Comparison of ENCODE assay signal across 1 cellular context in genomic region chr4:87317527-87317926, GRCh38.
TF ChIP-seq lines count a peak whose summit lies in the region.

No MANE protein-coding gene starts in this region.

TF ChIP-seq in HepG2, 621 proteins besides CTCF, POLR2A, EP300 and RAD21 (continued from another document and continues in another):
- TF ChIP-seq ZNF687 (CRISPR knock-in tag; IDR thresholded peaks at IDR 0.05) = no peak
- no peak for TF ChIP-seq HDAC2 (CRISPR knock-in tag; IDR thresholded peaks at IDR 0.05)
- TF ChIP-seq ZNF33B (CRISPR knock-in tag; IDR thresholded peaks at IDR 0.05) = no peak
- no peak for TF ChIP-seq ZNF468 (CRISPR knock-in tag; IDR thresholded peaks at IDR 0.05)
- TF ChIP-seq TCF7 (IDR thresholded peaks at IDR 0.05; ENCODE audit: low read depth) = no peak
- TF ChIP-seq ZNF644 (CRISPR knock-in tag; IDR thresholded peaks at IDR 0.05; ENCODE audit: low read depth) = no peak
- TF ChIP-seq LBX2 (CRISPR knock-in tag; IDR thresholded peaks at IDR 0.05; ENCODE audit: borderline replicate concordance) = no peak
- no peak for TF ChIP-seq ZNF709 (CRISPR knock-in tag; IDR thresholded peaks at IDR 0.05)
- no peak for TF ChIP-seq ZNF660 (CRISPR knock-in tag; IDR thresholded peaks at IDR 0.05; ENCODE audit: borderline replicate concordance, low read depth)
- TF ChIP-seq HNF4A (CRISPR knock-in tag; IDR thresholded peaks at IDR 0.05) = peak; percentile 88
- TF ChIP-seq CBX5 (CRISPR knock-in tag; IDR thresholded peaks at IDR 0.05; ENCODE audit: borderline replicate concordance) = no peak
- peak in 1 of 2 experiments; percentile 62; a peak in 1 of 4 replicates for TF ChIP-seq NR2F1 (CRISPR knock-in tag; IDR thresholded peaks at IDR 0.05)
- TF ChIP-seq SALL1 (CRISPR knock-in tag; IDR thresholded peaks at IDR 0.05) = peak; percentile 54; the same call in 1 of the 2 replicates
- no peak for TF ChIP-seq ZNF576 (CRISPR knock-in tag; IDR thresholded peaks at IDR 0.05)
- peak; percentile 65; the same call in 1 of the 2 replicates for TF ChIP-seq HNF4G (IDR thresholded peaks at IDR 0.05; ENCODE audit: borderline replicate concordance, low read depth, low read length)
- TF ChIP-seq HNF4G (CRISPR knock-in tag; IDR thresholded peaks at IDR 0.05; ENCODE audit: borderline replicate concordance, low read depth) = no peak
- no peak for TF ChIP-seq CENPX (CRISPR knock-in tag; IDR thresholded peaks at IDR 0.05)
- TF ChIP-seq ZFY (CRISPR knock-in tag; IDR thresholded peaks at IDR 0.05) = no peak
- no peak for TF ChIP-seq MXD4 (CRISPR knock-in tag; IDR thresholded peaks at IDR 0.05)
- no peak for TF ChIP-seq SOX6 (IDR thresholded peaks at IDR 0.05)
- TF ChIP-seq SOX6 (CRISPR knock-in tag; IDR thresholded peaks at IDR 0.05) = peak; percentile 29; the same call in 1 of the 2 replicates
- TF ChIP-seq RARA (CRISPR knock-in tag; IDR thresholded peaks at IDR 0.05) = peak; percentile 80
- 0 out of 4 replicates have a peak, but pooled peaks of 1 of the 2 experiments have one; percentile 15 for TF ChIP-seq ATF4 (CRISPR knock-in tag; IDR thresholded peaks at IDR 0.05)
- TF ChIP-seq FUBP1 (CRISPR knock-in tag; IDR thresholded peaks at IDR 0.05; ENCODE audit: borderline replicate concordance) = no peak
- TF ChIP-seq FOSL2 (CRISPR knock-in tag; IDR thresholded peaks at IDR 0.05) = peak; percentile 86
- no peak for TF ChIP-seq THRA (CRISPR knock-in tag; IDR thresholded peaks at IDR 0.05; ENCODE audit: borderline replicate concordance)
- TF ChIP-seq GRHL1 (CRISPR knock-in tag; conservative IDR thresholded peaks at IDR 0.05) = no peak
- TF ChIP-seq ZNF652 (CRISPR knock-in tag; IDR thresholded peaks at IDR 0.05; ENCODE audit: borderline replicate concordance, low read depth) = no peak
- TF ChIP-seq MAF1 (CRISPR knock-in tag; IDR thresholded peaks at IDR 0.05; ENCODE audit: borderline replicate concordance) = no peak
- TF ChIP-seq RBAK (CRISPR knock-in tag; IDR thresholded peaks at IDR 0.05) = no peak
- TF ChIP-seq TCF7L2 (IDR thresholded peaks at IDR 0.05; ENCODE audit: low read depth, low read length) = no peak
- TF ChIP-seq HOMEZ (CRISPR knock-in tag; IDR thresholded peaks at IDR 0.05; ENCODE audit: low read depth) = peak; percentile 68; the same call in 1 of the 2 replicates
- TF ChIP-seq MAFF (IDR thresholded peaks at IDR 0.05; ENCODE audit: low read depth, low read length) = no peak
- TF ChIP-seq ZNF160 (CRISPR knock-in tag; IDR thresholded peaks at IDR 0.05) = no peak
- no peak for TF ChIP-seq ZBTB8A (CRISPR knock-in tag; IDR thresholded peaks at IDR 0.05; ENCODE audit: borderline replicate concordance, low read depth)
- no peak for TF ChIP-seq ZBTB44 (CRISPR knock-in tag; IDR thresholded peaks at IDR 0.05)
- no peak for TF ChIP-seq SCMH1 (CRISPR knock-in tag; IDR thresholded peaks at IDR 0.05; ENCODE audit: borderline replicate concordance)
- no peak for TF ChIP-seq MNT (IDR thresholded peaks at IDR 0.05)
- TF ChIP-seq TFDP1 (CRISPR knock-in tag; IDR thresholded peaks at IDR 0.05; ENCODE audit: borderline replicate concordance) = no peak
- no peak for TF ChIP-seq ZNF460 (CRISPR knock-in tag; IDR thresholded peaks at IDR 0.05; ENCODE audit: borderline replicate concordance)
- TF ChIP-seq TEF (CRISPR knock-in tag; IDR thresholded peaks at IDR 0.05) = 0 out of 2 replicates have a peak, but pooled peaks have one; percentile 32
- peak; percentile 78 for TF ChIP-seq NCOR1 (IDR thresholded peaks at IDR 0.05; ENCODE audit: borderline replicate concordance, low read length)
- no peak for TF ChIP-seq ZNF138 (CRISPR knock-in tag; IDR thresholded peaks at IDR 0.05; ENCODE audit: low read depth)
- TF ChIP-seq ZNF564 (CRISPR knock-in tag; IDR thresholded peaks at IDR 0.05) = no peak
- TF ChIP-seq SIX4 (CRISPR knock-in tag; IDR thresholded peaks at IDR 0.05) = no peak
- no peak for TF ChIP-seq ZNF225 (CRISPR knock-in tag; IDR thresholded peaks at IDR 0.05)
